ENCODE assay signal across 17 cellular contexts in genomic region chr12:112153900-112154234, GRCh38. TPM values are rescaled to one million over a fixed set of nuclear protein-coding genes. Genes with fewer than 3 reads are reported as not detected.
DNase-seq lines count a peak whose midpoint lies in the region; ATAC-seq lines count a peak whose summit lies in the region.
"Had no signal": no experiment of that assay in that cellular context is flagged by ENCODE, and none has a peak within 500 bp of the region (broad histone marks: within the 10 kb centered on the region; RNA-seq: fewer than 3 reads in every experiment).

No MANE protein-coding gene starts in this region.

- H3K4me1 Mint-ChIP-seq in activated CD8-positive, alpha-beta memory T cell treated with anti-CD3 and anti-CD28 coated beads, Interleukin-2, amount 10 ng/mL, durations not matched to agents 7 days and 5 days: peaks cover 14% of the 10 kb centered on the region
- peaks cover 21% of the 10 kb centered on the region for H3K4me1 Mint-ChIP-seq in memory B cell

- no peaks in the 10 kb centered on the region for H3K27me3 Mint-ChIP-seq in activated CD8-positive, alpha-beta memory T cell treated with anti-CD3 and anti-CD28 coated beads, Interleukin-2, amount 10 ng/mL, durations not matched to agents 7 days and 5 days
- H3K27me3 Mint-ChIP-seq in memory B cell: no peaks in the 10 kb centered on the region

- no peak for ATAC-seq in activated CD8-positive, alpha-beta memory T cell treated with anti-CD3 and anti-CD28 coated beads, Interleukin-2, amount 10 ng/mL, durations not matched to agents 7 days and 5 days
- no peak for ATAC-seq in memory B cell (ENCODE audit: low read depth)
- ATAC-seq: GM12878, HepG2 had no signal

- H3K4me3 Mint-ChIP-seq in activated CD8-positive, alpha-beta memory T cell treated with anti-CD3 and anti-CD28 coated beads, Interleukin-2, amount 10 ng/mL, durations not matched to agents 7 days and 5 days: no peak overlapping the region
- no peak overlapping the region for H3K4me3 Mint-ChIP-seq in memory B cell

- H3K27ac ChIP-seq in caudate nucleus (ENCODE audit: low read depth, low read length) (peak overlapping the region; percentile 21), temporal lobe (ENCODE audit: low read depth, low read length) (peak overlapping the region; percentile 36)
- H3K27ac ChIP-seq: PC-9 had no signal

- DNase-seq in activated CD8-positive, alpha-beta memory T cell treated with anti-CD3 and anti-CD28 coated beads for 24 hours: peak; percentile 30
- no peak for DNase-seq in activated CD8-positive, alpha-beta memory T cell treated with anti-CD3 and anti-CD28 coated beads, Interleukin-2, amount 10 ng/mL, durations not matched to agents 7 days and 5 days
- DNase-seq in caudate nucleus (lab: John Stamatoyannopoulos, UW) (no peak), memory B cell (ENCODE audit: low spot score in 2 of 2) (no peak), COLO829 (ENCODE audit: low spot score) (no peak), foreskin melanocyte (no peak)
- DNase-seq in activated CD4-positive, CD25-positive, alpha-beta regulatory T cell (lab: John Stamatoyannopoulos, UW): no peak
- DNase-seq: C1 segment of cervical spinal cord, Calu3, MG63, NCI-H1092 treated with DMSO at 0.1 percent for 48 hours, NCI-H1694, NCI-H446, PC-9 had no signal

- CTCF ChIA-PET in activated CD8-positive, alpha-beta memory T cell treated with anti-CD3 and anti-CD28 coated beads, Interleukin-2, amount 10 ng/mL, durations not matched to agents 7 days and 5 days (lab: Charles Lee): no interaction called here

- no peak overlapping the region for H3K27ac Mint-ChIP-seq in activated CD8-positive, alpha-beta memory T cell treated with anti-CD3 and anti-CD28 coated beads, Interleukin-2, amount 10 ng/mL, durations not matched to agents 7 days and 5 days
- H3K27ac Mint-ChIP-seq in memory B cell: peak overlapping the region; percentile 17

- H3K9me3 Mint-ChIP-seq in activated CD8-positive, alpha-beta memory T cell treated with anti-CD3 and anti-CD28 coated beads, Interleukin-2, amount 10 ng/mL, durations not matched to agents 7 days and 5 days (ENCODE audit: low read depth): peaks cover 4% of the 10 kb centered on the region
- H3K9me3 Mint-ChIP-seq in memory B cell: peaks cover 15% of the 10 kb centered on the region

- peaks cover 76% of the 10 kb centered on the region for H3K36me3 Mint-ChIP-seq in activated CD8-positive, alpha-beta memory T cell treated with anti-CD3 and anti-CD28 coated beads, Interleukin-2, amount 10 ng/mL, durations not matched to agents 7 days and 5 days
- peaks cover 53% of the 10 kb centered on the region for H3K36me3 Mint-ChIP-seq in memory B cell

RNA-seq across cellular contexts. Expression of gene TRAFD1, which starts 28.5 kb away (rescaled TPM):
- 10 to 100 TPM; 52.1 to 56.8 TPM for total RNA-seq in activated CD8-positive, alpha-beta memory T cell treated with anti-CD3 and anti-CD28 coated beads, Interleukin-2, amount 10 ng/mL, durations not matched to agents 7 days and 5 days
- 42.0 TPM for total RNA-seq in temporal lobe

RNA-seq across cellular contexts. Expression of gene NAA25, which starts 45.3 kb away (rescaled TPM):
- 10 to 100 TPM; 30.2 to 32.1 TPM for total RNA-seq in activated CD8-positive, alpha-beta memory T cell treated with anti-CD3 and anti-CD28 coated beads, Interleukin-2, amount 10 ng/mL, durations not matched to agents 7 days and 5 days
- 31.0 TPM for total RNA-seq in temporal lobe
